In the genomic region with DNA sequence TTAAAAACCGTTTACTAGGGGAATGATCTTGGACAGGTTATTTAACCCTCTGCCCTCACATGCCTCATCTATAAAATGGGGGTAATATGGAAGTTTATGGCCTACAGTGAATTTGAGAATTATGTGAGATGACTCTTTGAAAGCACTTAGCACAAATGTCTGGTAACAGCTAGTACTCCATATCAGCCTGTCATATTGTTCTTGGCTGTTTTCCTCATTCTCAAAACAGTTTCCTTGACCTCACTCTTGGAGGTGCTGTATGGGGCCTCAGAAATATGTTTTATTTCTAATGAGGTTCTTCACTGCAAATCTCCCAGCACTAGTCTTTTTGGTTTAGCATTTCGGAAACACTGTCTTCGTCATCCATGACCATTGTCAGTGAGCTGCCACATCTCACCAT, we compare ENCODE assay signal across 27 cellular contexts.
"Had no signal": no experiment of that assay in that cellular context is flagged by ENCODE, and none has a peak within 500 bp of the region (broad histone marks: within the 10 kb centered on the region; RNA-seq: fewer than 3 reads in every experiment).

No MANE protein-coding gene starts in this region.

- H3K9me3 Mint-ChIP-seq: activated CD4-positive, alpha-beta memory T cell treated with anti-CD3 and anti-CD28 coated beads for 36 hours; activated CD4-positive, alpha-beta T cell treated with anti-CD3 and anti-CD28 coated beads, Interleukin-2, amount 10 ng/mL, durations not matched to agents 7 days and 5 days; activated naive CD4-positive, alpha-beta T cell treated with anti-CD3 and anti-CD28 coated beads for 36 hours had no signal

- H3K4me1 Mint-ChIP-seq: activated CD4-positive, alpha-beta T cell treated with anti-CD3 and anti-CD28 coated beads, Interleukin-2, amount 10 ng/mL, durations not matched to agents 7 days and 5 days; activated T-helper 17 cell treated with anti-CD3 and anti-CD28 coated beads, Interleukin-2, amount 50 U/mL, for 72 hours; central memory CD8-positive, alpha-beta T cell; T-cell had no signal

- H3K4me3 Mint-ChIP-seq: activated CD4-positive, alpha-beta memory T cell treated with anti-CD3 and anti-CD28 coated beads for 36 hours; activated CD4-positive, alpha-beta T cell treated with anti-CD3 and anti-CD28 coated beads, Interleukin-2, amount 10 ng/mL, durations not matched to agents 7 days and 5 days; activated naive CD4-positive, alpha-beta T cell treated with anti-CD3 and anti-CD28 coated beads for 36 hours; activated naive CD8-positive, alpha-beta T cell; activated T-helper 17 cell treated with anti-CD3 and anti-CD28 coated beads, Interleukin-2, amount 50 U/mL, for 72 hours; central memory CD8-positive, alpha-beta T cell; T-cell had no signal

- DNase-seq: activated CD4-positive, alpha-beta memory T cell treated with anti-CD3 and anti-CD28 coated beads for 36 hours; activated CD4-positive, alpha-beta T cell treated with anti-CD3 and anti-CD28 coated beads, Interleukin-2, amount 10 ng/mL, durations not matched to agents 7 days and 5 days; activated CD4-positive, CD25-positive, alpha-beta regulatory T cell; activated CD8-positive, alpha-beta memory T cell treated with anti-CD3 and anti-CD28 coated beads for 24 hours; activated gamma-delta T cell; activated naive CD4-positive, alpha-beta T cell treated with anti-CD3 and anti-CD28 coated beads for 36 hours; activated T-cell treated with anti-CD3 and anti-CD28 coated beads for 4 hours; activated T-cell treated with anti-CD3 and anti-CD28 coated beads, Interleukin-2, amount 50 U/mL, for 48 hours; amygdala; Karpas-422; MM.1S; NCI-H1105; NCI-H1436; NCI-H1694 treated with DMSO at 0.1 percent for 48 hours; NCI-H2081; NCI-H510A treated with DMSO at 0.1 percent for 48 hours; PC-3; SIG-M5; T-cell; T-helper 2 cell; T1000 had no signal

- H3K36me3 Mint-ChIP-seq: activated CD4-positive, alpha-beta memory T cell treated with anti-CD3 and anti-CD28 coated beads for 36 hours; activated naive CD8-positive, alpha-beta T cell; T-cell had no signal

- H3K27me3 Mint-ChIP-seq: activated CD4-positive, alpha-beta memory T cell treated with anti-CD3 and anti-CD28 coated beads for 36 hours; activated T-helper 17 cell treated with anti-CD3 and anti-CD28 coated beads, Interleukin-2, amount 50 U/mL, for 72 hours; central memory CD8-positive, alpha-beta T cell had no signal

- H3K27ac Mint-ChIP-seq: activated CD4-positive, alpha-beta memory T cell treated with anti-CD3 and anti-CD28 coated beads for 36 hours; activated CD4-positive, alpha-beta T cell treated with anti-CD3 and anti-CD28 coated beads, Interleukin-2, amount 10 ng/mL, durations not matched to agents 7 days and 5 days; activated naive CD4-positive, alpha-beta T cell treated with anti-CD3 and anti-CD28 coated beads for 36 hours; activated naive CD8-positive, alpha-beta T cell; activated T-helper 17 cell treated with anti-CD3 and anti-CD28 coated beads, Interleukin-2, amount 50 U/mL, for 72 hours; T-cell had no signal

- ATAC-seq: activated T-helper 17 cell treated with anti-CD3 and anti-CD28 coated beads, Interleukin-2, amount 50 U/mL, for 72 hours; K562; PC-3; T-cell had no signal

- H3K27ac ChIP-seq: SK-N-MC, VCaP had no signal

- H3K4me3 ChIP-seq: K562, SK-N-MC had no signal
